8 cellular contexts compared by ENCODE assay signal in genomic region chr2:27891820-27892105, GRCh38. TPM values are rescaled to one million over a fixed set of nuclear protein-coding genes. Genes with fewer than 3 reads are reported as not detected.
DNase-seq lines count a peak whose midpoint lies in the region; ATAC-seq and TF ChIP-seq lines count a peak whose summit lies in the region.

No MANE protein-coding gene starts in this region.

- no peak for ATAC-seq in activated CD4-positive, alpha-beta T cell treated with anti-CD3 and anti-CD28 coated beads for 36 hours
- no peak for ATAC-seq in T-helper 17 cell
- ATAC-seq in stimulated activated effector memory CD8-positive, alpha-beta T cell treated with anti-CD3 and anti-CD28 coated beads, Interleukin-12 subunit alpha, Interleukin-12 subunit beta, amount 100 ng/mL, for 72 hours, result no peak
- ATAC-seq in HG03045 (IDR thresholded peaks at IDR 0.05; ENCODE audit: unreplicated experiment), result no peak
- ATAC-seq in HG02973 (IDR thresholded peaks at IDR 0.05; ENCODE audit: unreplicated experiment), result no peak

- H3K4me1 Mint-ChIP-seq in activated CD4-positive, alpha-beta T cell treated with anti-CD3 and anti-CD28 coated beads for 36 hours, result peaks cover 70% of the 10 kb centered on the region
- H3K4me1 Mint-ChIP-seq in T-helper 17 cell, result peaks cover 41% of the 10 kb centered on the region
- peaks cover 77% of the 10 kb centered on the region for H3K4me1 Mint-ChIP-seq in stimulated activated effector memory CD8-positive, alpha-beta T cell treated with anti-CD3 and anti-CD28 coated beads, Interleukin-12 subunit alpha, Interleukin-12 subunit beta, amount 100 ng/mL, for 72 hours

- no peaks in the 10 kb centered on the region for H3K27me3 Mint-ChIP-seq in activated CD4-positive, alpha-beta T cell treated with anti-CD3 and anti-CD28 coated beads for 36 hours
- H3K27me3 Mint-ChIP-seq in T-helper 17 cell, result no peaks in the 10 kb centered on the region

- H3K9me3 Mint-ChIP-seq in activated CD4-positive, alpha-beta T cell treated with anti-CD3 and anti-CD28 coated beads for 36 hours (ENCODE audit: low read depth), result peaks cover 2% of the 10 kb centered on the region
- H3K9me3 Mint-ChIP-seq in stimulated activated effector memory CD8-positive, alpha-beta T cell treated with anti-CD3 and anti-CD28 coated beads, Interleukin-12 subunit alpha, Interleukin-12 subunit beta, amount 100 ng/mL, for 72 hours, result peaks cover 2% of the 10 kb centered on the region

- peak overlapping the region; percentile 99 for H3K4me3 Mint-ChIP-seq in activated CD4-positive, alpha-beta T cell treated with anti-CD3 and anti-CD28 coated beads for 36 hours
- H3K4me3 Mint-ChIP-seq in T-helper 17 cell, result peak overlapping the region; percentile 95
- H3K4me3 Mint-ChIP-seq in stimulated activated effector memory CD8-positive, alpha-beta T cell treated with anti-CD3 and anti-CD28 coated beads, Interleukin-12 subunit alpha, Interleukin-12 subunit beta, amount 100 ng/mL, for 72 hours, result peak overlapping the region; percentile 98

- H3K36me3 Mint-ChIP-seq in activated CD4-positive, alpha-beta T cell treated with anti-CD3 and anti-CD28 coated beads for 36 hours (ENCODE audit: low read depth), result peaks cover 42% of the 10 kb centered on the region
- peaks cover 2% of the 10 kb centered on the region for H3K36me3 Mint-ChIP-seq in T-helper 17 cell (ENCODE audit: low read depth)
- peaks cover 68% of the 10 kb centered on the region for H3K36me3 Mint-ChIP-seq in stimulated activated effector memory CD8-positive, alpha-beta T cell treated with anti-CD3 and anti-CD28 coated beads, Interleukin-12 subunit alpha, Interleukin-12 subunit beta, amount 100 ng/mL, for 72 hours

- H3K9me3 ChIP-seq in T-helper 17 cell (ENCODE audit: control insufficient read depth, low read length, poor library complexity, severe bottlenecking), result no peaks in the 10 kb centered on the region

- H3K4me3 ChIP-seq in fibroblast of the aortic adventitia (ENCODE audit: low read depth, low read length), result peak overlapping the region; percentile 8

- POLR2A ChIA-PET in activated CD4-positive, alpha-beta T cell treated with anti-CD3 and anti-CD28 coated beads for 36 hours (lab: Charles Lee), result no interaction called here

- DNase-seq in activated CD4-positive, alpha-beta T cell treated with anti-CD3 and anti-CD28 coated beads for 36 hours, result no peak
- no peak for DNase-seq in activated CD4-positive, alpha-beta T cell treated with anti-CD3 and anti-CD28 coated beads, Interleukin-2, amount 50 U/mL, for 48 hours
- DNase-seq in T-helper 17 cell (no peak), fibroblast of the aortic adventitia (ENCODE audit: low read depth) (peak; percentile 51), glomerular visceral epithelial cell (ENCODE audit: extremely low spot score) (no peak)
- DNase-seq in stimulated activated effector memory CD8-positive, alpha-beta T cell treated with anti-CD3 and anti-CD28 coated beads, Interleukin-12 subunit alpha, Interleukin-12 subunit beta, amount 100 ng/mL, for 72 hours (ENCODE audit: low spot score in 2 of 2), result no peak

- TF ChIP-seq CTCF in fibroblast of the aortic adventitia (IDR thresholded peaks at IDR 0.05; ENCODE audit: insufficient read depth, low read length), result no peak

- intact Hi-C loops in activated CD4-positive, alpha-beta T cell treated with anti-CD3 and anti-CD28 coated beads for 36 hours (cut with DNase I, micrococcal nuclease), result loop anchor here (1.0 to 10.0 kb wide), 12 partner anchors 11 to 1226 kb away; partner anchors contain the start of genes CLIP4 (in 1 of the 2), EIF2B4 (in 1 of the 2), MRPL33 (in 1 of the 2) and NRBP1 (in 1 of the 2)

- CTCF ChIA-PET in activated CD4-positive, alpha-beta T cell treated with anti-CD3 and anti-CD28 coated beads for 36 hours (lab: Charles Lee), result interaction anchor here (0.8 to 0.9 kb wide), 2 partner anchors 22 to 86 kb away, joined by 3 to 4 read pairs; no protein-coding TSS in a partner anchor

- H3K27ac Mint-ChIP-seq in activated CD4-positive, alpha-beta T cell treated with anti-CD3 and anti-CD28 coated beads for 36 hours, result peak overlapping the region; percentile 99
- H3K27ac Mint-ChIP-seq in T-helper 17 cell, result peak overlapping the region; percentile 98
- peak overlapping the region; percentile 100 for H3K27ac Mint-ChIP-seq in stimulated activated effector memory CD8-positive, alpha-beta T cell treated with anti-CD3 and anti-CD28 coated beads, Interleukin-12 subunit alpha, Interleukin-12 subunit beta, amount 100 ng/mL, for 72 hours

RNA-seq across cellular contexts. Expression of gene BABAM2, which starts 1.2 kb away (rescaled TPM):
- total RNA-seq in activated CD4-positive, alpha-beta T cell treated with anti-CD3 and anti-CD28 coated beads for 36 hours, result 10 to 100 TPM; 58.4 to 81.1 TPM
- total RNA-seq in T-helper 17 cell (10 to 100 TPM; 44.8 to 46.0 TPM), fibroblast of the aortic adventitia (ENCODE audit: low replicate concordance) (18.8 and 45.3 TPM in 2 replicates)

RNA-seq across cellular contexts. Expression of gene RBKS, which starts 1.6 kb away (rescaled TPM):
- 1 to 10 TPM; 4.6 to 6.4 TPM for total RNA-seq in activated CD4-positive, alpha-beta T cell treated with anti-CD3 and anti-CD28 coated beads for 36 hours
- 1 to 10 TPM; 7.0 to 8.2 TPM for total RNA-seq in T-helper 17 cell
- 1.3 and 1.4 TPM in 2 replicates for total RNA-seq in fibroblast of the aortic adventitia (ENCODE audit: low replicate concordance)
